In the genomic region with DNA sequence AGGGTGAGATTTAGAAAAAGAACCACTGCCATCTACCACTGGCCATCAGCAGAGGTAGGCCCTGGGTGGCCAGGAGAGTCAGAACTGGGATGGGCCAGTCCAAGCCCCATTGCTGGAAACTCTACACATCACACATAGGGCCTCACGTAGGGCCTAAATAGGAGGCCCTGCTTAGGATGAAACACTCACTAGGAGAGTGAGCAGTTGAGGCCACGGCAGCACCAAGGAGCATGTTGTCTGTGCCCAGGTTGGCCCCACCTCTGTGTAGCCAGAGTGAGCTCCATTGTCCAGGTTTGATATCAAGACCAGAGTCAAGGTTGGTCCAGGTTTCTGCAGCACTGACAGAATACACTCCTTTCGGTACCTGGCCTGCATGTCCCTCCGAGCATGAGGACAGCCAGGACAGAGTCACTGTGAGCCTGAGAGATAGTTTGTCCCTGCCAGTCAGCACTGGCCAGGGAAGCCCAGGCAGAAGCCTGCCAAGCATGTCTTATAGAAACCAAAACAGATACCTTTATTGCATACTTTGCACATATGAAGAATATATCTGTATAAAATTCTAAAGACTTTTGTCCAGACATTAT, we compare ENCODE assay signal across 22 cellular contexts.
DNase-seq lines count a peak whose midpoint lies in the region; ATAC-seq and TF ChIP-seq lines count a peak whose summit lies in the region.
"Had no signal": no experiment of that assay in that cellular context is flagged by ENCODE, and none has a peak within 500 bp of the region (broad histone marks: within the 10 kb centered on the region; RNA-seq: fewer than 3 reads in every experiment).

No MANE protein-coding gene starts in this region.

- intact Hi-C loops in activated CD4-positive, alpha-beta T cell treated with anti-CD3 and anti-CD28 coated beads, Interleukin-2, amount 10 ng/mL, durations not matched to agents 24 days and 14 days (cut with micrococcal nuclease), result no loop called here
- intact Hi-C loops in esophagus muscularis mucosa (cut with DNase I) (no loop called here), vagina (cut with DNase I) (no loop called here)

- H3K36me3 ChIP-seq in esophagus muscularis mucosa (peaks cover 10 to 66% (median 38%) of the 10 kb centered on the region in 4 donors), vagina (peaks cover 0 to 15% of the 10 kb centered on the region in 2 donors)

- no peak overlapping the region for H3K4me3 Mint-ChIP-seq in activated CD4-positive, alpha-beta T cell treated with anti-CD3 and anti-CD28 coated beads, Interleukin-2, amount 10 ng/mL, durations not matched to agents 7 days and 5 days
- H3K4me3 Mint-ChIP-seq in activated CD4-positive, alpha-beta T cell treated with anti-CD3 and anti-CD28 coated beads, Interleukin-2, amount 10 ng/mL, durations not matched to agents 24 days and 14 days, result no peak overlapping the region
- no peak overlapping the region for H3K4me3 Mint-ChIP-seq in osteocyte (ENCODE audit: unreplicated experiment)
- H3K4me3 Mint-ChIP-seq: CD4-positive, alpha-beta memory T cell had no signal

- DNase-seq in activated CD4-positive, alpha-beta T cell treated with anti-CD3 and anti-CD28 coated beads, Interleukin-2, amount 10 ng/mL, durations not matched to agents 7 days and 5 days, result no peak
- DNase-seq in activated CD4-positive, alpha-beta T cell treated with anti-CD3 and anti-CD28 coated beads, Interleukin-2, amount 10 ng/mL, durations not matched to agents 24 days and 14 days, result no peak
- DNase-seq in esophagus muscularis mucosa (ENCODE audit: extremely low spot score), result peak; percentile 50
- DNase-seq in osteocyte (ENCODE audit: extremely low spot score, unreplicated experiment), result peak; percentile 44
- peak; percentile 43 to 54 for DNase-seq in vagina (ENCODE audit: extremely low spot score in 2 of 2)
- no peak for DNase-seq in T-helper 2 cell
- no peak for DNase-seq in NCI-H1436 (lab: John Stamatoyannopoulos, UW)
- DNase-seq: ACHN; CD4-positive, alpha-beta memory T cell; DND-41; KG1; NCI-H1092 treated with DMSO at 0.1 percent for 48 hours; NCI-H146; NCI-H2029 treated with DMSO at 0.1 percent for 48 hours; NCI-H226; NCI-H510A treated with DMSO at 0.1 percent for 48 hours; NCI-H748 treated with DMSO at 0.1 percent for 48 hours; Peyer's patch had no signal

- ATAC-seq in HG02973 (IDR thresholded peaks at IDR 0.05; ENCODE audit: unreplicated experiment), result no peak
- ATAC-seq: GM12878 had no signal

- no peaks in the 10 kb centered on the region for H3K9me3 ChIP-seq in esophagus muscularis mucosa
- H3K9me3 ChIP-seq in vagina, result no peaks in the 10 kb centered on the region
- H3K9me3 ChIP-seq: BLaER1, Peyer's patch had no signal

- no peaks in the 10 kb centered on the region for H3K9me3 Mint-ChIP-seq in activated CD4-positive, alpha-beta T cell treated with anti-CD3 and anti-CD28 coated beads, Interleukin-2, amount 10 ng/mL, durations not matched to agents 7 days and 5 days
- H3K9me3 Mint-ChIP-seq in activated CD4-positive, alpha-beta T cell treated with anti-CD3 and anti-CD28 coated beads, Interleukin-2, amount 10 ng/mL, durations not matched to agents 24 days and 14 days, result no peaks in the 10 kb centered on the region
- no peaks in the 10 kb centered on the region for H3K9me3 Mint-ChIP-seq in osteocyte (ENCODE audit: unreplicated experiment)
- H3K9me3 Mint-ChIP-seq: CD4-positive, alpha-beta memory T cell had no signal

- H3K27me3 ChIP-seq in esophagus muscularis mucosa, result no peaks in the 10 kb centered on the region
- H3K27me3 ChIP-seq in vagina, result no peaks in the 10 kb centered on the region
- H3K27me3 ChIP-seq: BLaER1, Peyer's patch had no signal

- no peaks in the 10 kb centered on the region for H3K27me3 Mint-ChIP-seq in activated CD4-positive, alpha-beta T cell treated with anti-CD3 and anti-CD28 coated beads, Interleukin-2, amount 10 ng/mL, durations not matched to agents 7 days and 5 days
- H3K27me3 Mint-ChIP-seq in activated CD4-positive, alpha-beta T cell treated with anti-CD3 and anti-CD28 coated beads, Interleukin-2, amount 10 ng/mL, durations not matched to agents 24 days and 14 days, result no peaks in the 10 kb centered on the region
- H3K27me3 Mint-ChIP-seq in osteocyte (ENCODE audit: unreplicated experiment), result no peaks in the 10 kb centered on the region
- H3K27me3 Mint-ChIP-seq: CD4-positive, alpha-beta memory T cell had no signal

- no peak overlapping the region for H3K27ac ChIP-seq in esophagus muscularis mucosa (replicated peaks in 1 of 4)
- no peak overlapping the region for H3K27ac ChIP-seq in vagina
- H3K27ac ChIP-seq: 22Rv1, BLaER1, Peyer's patch had no signal

- POLR2A ChIA-PET in activated CD4-positive, alpha-beta T cell treated with anti-CD3 and anti-CD28 coated beads, Interleukin-2, amount 10 ng/mL, durations not matched to agents 7 days and 5 days (lab: Charles Lee), result no interaction called here

- H3K27ac Mint-ChIP-seq in activated CD4-positive, alpha-beta T cell treated with anti-CD3 and anti-CD28 coated beads, Interleukin-2, amount 10 ng/mL, durations not matched to agents 7 days and 5 days, result peak overlapping the region; percentile 0
- no peak overlapping the region for H3K27ac Mint-ChIP-seq in activated CD4-positive, alpha-beta T cell treated with anti-CD3 and anti-CD28 coated beads, Interleukin-2, amount 10 ng/mL, durations not matched to agents 24 days and 14 days
- no peak overlapping the region for H3K27ac Mint-ChIP-seq in osteocyte (ENCODE audit: unreplicated experiment)

- TF ChIP-seq CTCF in esophagus muscularis mucosa (IDR thresholded peaks at IDR 0.05), result no peak
- TF ChIP-seq CTCF in osteocyte (IDR thresholded peaks at IDR 0.05), result no peak
- no peak for TF ChIP-seq CTCF in vagina (IDR thresholded peaks at IDR 0.05)

- H3K4me1 ChIP-seq in esophagus muscularis mucosa (peaks cover 0 to 3% (median under 1%) of the 10 kb centered on the region in 4 donors), vagina (peaks cover 1% of the 10 kb centered on the region)
- H3K4me1 ChIP-seq: BLaER1, Peyer's patch had no signal

- TF ChIP-seq POLR2A in esophagus muscularis mucosa (IDR thresholded peaks at IDR 0.05; ENCODE audit: low read depth), result no peak
- TF ChIP-seq POLR2A in vagina (IDR thresholded peaks at IDR 0.05), result no peak

- 91% methylated on average over 4 of the region's 4 CpGs for WGBS in esophagus muscularis mucosa

- H3K36me3 Mint-ChIP-seq in activated CD4-positive, alpha-beta T cell treated with anti-CD3 and anti-CD28 coated beads, Interleukin-2, amount 10 ng/mL, durations not matched to agents 7 days and 5 days (ENCODE audit: low read depth), result peaks cover 6% of the 10 kb centered on the region
- peaks cover 18% of the 10 kb centered on the region for H3K36me3 Mint-ChIP-seq in activated CD4-positive, alpha-beta T cell treated with anti-CD3 and anti-CD28 coated beads, Interleukin-2, amount 10 ng/mL, durations not matched to agents 24 days and 14 days (ENCODE audit: low read depth)
- H3K36me3 Mint-ChIP-seq in osteocyte (ENCODE audit: unreplicated experiment), result peaks cover 18% of the 10 kb centered on the region

- H3K4me3 ChIP-seq in esophagus muscularis mucosa, result no peak overlapping the region
- H3K4me3 ChIP-seq in vagina, result no peak overlapping the region
- H3K4me3 ChIP-seq: BLaER1, GM12878, Peyer's patch had no signal

- H3K4me1 Mint-ChIP-seq in activated CD4-positive, alpha-beta T cell treated with anti-CD3 and anti-CD28 coated beads, Interleukin-2, amount 10 ng/mL, durations not matched to agents 7 days and 5 days, result no peaks in the 10 kb centered on the region
- peaks cover 2% of the 10 kb centered on the region for H3K4me1 Mint-ChIP-seq in activated CD4-positive, alpha-beta T cell treated with anti-CD3 and anti-CD28 coated beads, Interleukin-2, amount 10 ng/mL, durations not matched to agents 24 days and 14 days
- H3K4me1 Mint-ChIP-seq in osteocyte (ENCODE audit: unreplicated experiment), result peaks cover 19% of the 10 kb centered on the region

- CTCF ChIA-PET in activated CD4-positive, alpha-beta T cell treated with anti-CD3 and anti-CD28 coated beads, Interleukin-2, amount 10 ng/mL, durations not matched to agents 7 days and 5 days (lab: Charles Lee), result no interaction called here

- TF ChIP-seq EP300 in esophagus muscularis mucosa (IDR thresholded peaks at IDR 0.05), result no peak

Comparison
In these comparisons a context has a peak if more than half of its experiments do, and no peak if none do; other contexts are left out.
1. DNase-seq: peak in esophagus muscularis mucosa (single experiment), osteocyte (single experiment) and vagina (2 of 2); none in activated CD4-positive, alpha-beta T cell treated with anti-CD3 and anti-CD28 coated beads, Interleukin-2, amount 10 ng/mL, durations not matched to agents 7 days and 5 days (single experiment), activated CD4-positive, alpha-beta T cell treated with anti-CD3 and anti-CD28 coated beads, Interleukin-2, amount 10 ng/mL, durations not matched to agents 24 days and 14 days (single experiment), T-helper 2 cell (0 of 5) and NCI-H1436 (single experiment).